Comparison of ENCODE assay signal across 17 cellular contexts in genomic region chr5:35920890-35921289, GRCh38. TPM values are rescaled to one million over a fixed set of nuclear protein-coding genes. Genes with fewer than 3 reads are reported as not detected.
DNase-seq lines count a peak whose midpoint lies in the region; ATAC-seq and TF ChIP-seq lines count a peak whose summit lies in the region.
"Had no signal": no experiment of that assay in that cellular context is flagged by ENCODE, and none has a peak within 500 bp of the region (broad histone marks: within the 10 kb centered on the region; RNA-seq: fewer than 3 reads in every experiment).

No MANE protein-coding gene starts in this region.

- CTCF ChIA-PET in activated naive CD4-positive, alpha-beta T cell treated with anti-CD3 and anti-CD28 coated beads for 36 hours (lab: Charles Lee), result interaction anchor here (0.6 to 8.1 kb wide), 6 partner anchors 16 to 270 kb away, joined by 3 to 109 read pairs (median 4); no protein-coding TSS in a partner anchor
- CTCF ChIA-PET in Panc1 (lab: Charles Lee), result no interaction called here

- H3K27ac ChIP-seq in Panc1 (ENCODE audit: low read length), result no peak overlapping the region
- no peak overlapping the region for H3K27ac ChIP-seq in smooth muscle cell (ENCODE audit: low read depth)
- H3K27ac ChIP-seq: Peyer's patch, tibial nerve had no signal

- peaks cover 22% of the 10 kb centered on the region for H3K9me3 Mint-ChIP-seq in activated naive CD4-positive, alpha-beta T cell treated with anti-CD3 and anti-CD28 coated beads for 36 hours

- H3K4me2 ChIP-seq in smooth muscle cell, result no peak overlapping the region

- no peak overlapping the region for H3K9ac ChIP-seq in smooth muscle cell (ENCODE audit: low read depth)

- in situ Hi-C loops in Panc1 (cut with HindIII; ENCODE audit: low pct_unique_long_range_greater_than_20kb, low sequenced_read_pairs), result no loop called here

- no peak overlapping the region for H3K4me3 ChIP-seq in Panc1 (ENCODE audit: low read depth in 2 of 2, low read length in 2 of 2)
- H3K4me3 ChIP-seq in fibroblast of pulmonary artery (replicated peaks; ENCODE audit: low read depth, low read length), result no peak overlapping the region
- no peak overlapping the region for H3K4me3 ChIP-seq in smooth muscle cell
- H3K4me3 ChIP-seq: dorsolateral prefrontal cortex, Peyer's patch, tibial nerve had no signal

- ATAC-seq in Panc1, result no peak
- ATAC-seq: activated T-cell treated with anti-CD3 and anti-CD28 coated beads, Interleukin-2, amount 50 U/mL, for 4 hours had no signal

- no TSS peak for BruUV-seq in Panc1 (replicated peaks; lab: Mats Ljungman, UMichigan)

- H3K4me1 Mint-ChIP-seq in activated naive CD4-positive, alpha-beta T cell treated with anti-CD3 and anti-CD28 coated beads for 36 hours (ENCODE audit: low read depth), result peaks cover 59% of the 10 kb centered on the region

- no peak overlapping the region for H2AFZ ChIP-seq in smooth muscle cell (ENCODE audit: low read depth)

- H4K20me1 ChIP-seq in smooth muscle cell (ENCODE audit: low read depth), result no peaks in the 10 kb centered on the region

- H3K27me3 ChIP-seq in Panc1 (ENCODE audit: control insufficient read depth, insufficient read depth, low read length) (peaks cover 4% of the 10 kb centered on the region; the same call in 1 of the 2 replicates), smooth muscle cell (ENCODE audit: low read depth) (no peaks in the 10 kb centered on the region)
- H3K27me3 ChIP-seq: Peyer's patch, tibial nerve had no signal

- H3K36me3 Mint-ChIP-seq in activated naive CD4-positive, alpha-beta T cell treated with anti-CD3 and anti-CD28 coated beads for 36 hours (ENCODE audit: low read depth), result peaks cover 11% of the 10 kb centered on the region

- H3K4me3 Mint-ChIP-seq in activated naive CD4-positive, alpha-beta T cell treated with anti-CD3 and anti-CD28 coated beads for 36 hours, result no peak overlapping the region
- H3K4me3 Mint-ChIP-seq: activated T-cell treated with anti-CD3 and anti-CD28 coated beads, Interleukin-2, amount 50 U/mL, for 4 hours had no signal

- peak; percentile 13 for DNase-seq in activated naive CD4-positive, alpha-beta T cell treated with anti-CD3 and anti-CD28 coated beads for 36 hours
- no peak for DNase-seq in activated naive CD4-positive, alpha-beta T cell (lab: John Stamatoyannopoulos, UW)
- DNase-seq in Panc1 (ENCODE audit: low read depth, low spot score) (no peak), fibroblast of pulmonary artery (ENCODE audit: low read depth) (peak; percentile 4), smooth muscle cell (lab: John Stamatoyannopoulos, UW; ENCODE audit: unreplicated experiment) (no peak), NCI-H2171 (lab: John Stamatoyannopoulos, UW) (no peak), NCI-H526 treated with DMSO at 0.1 percent for 48 hours (lab: John Stamatoyannopoulos, UW) (no peak)
- DNase-seq in activated CD4-positive, alpha-beta T cell treated with anti-CD3 and anti-CD28 coated beads, Interleukin-2, amount 50 U/mL, for 4 hours, result no peak
- DNase-seq: activated CD4-positive, alpha-beta T cell treated with anti-CD3 and anti-CD28 coated beads for 48 hours; activated T-cell treated with anti-CD3 and anti-CD28 coated beads, Interleukin-2, amount 50 U/mL, for 4 hours; midbrain; Peyer's patch; T-helper 2 cell had no signal

- no peaks in the 10 kb centered on the region for H3K27me3 Mint-ChIP-seq in activated naive CD4-positive, alpha-beta T cell treated with anti-CD3 and anti-CD28 coated beads for 36 hours (ENCODE audit: low read depth)

- H3F3A ChIP-seq in smooth muscle cell (ENCODE audit: low read depth), result no peaks in the 10 kb centered on the region

- 71% methylated on average over 11 of the region's 11 CpGs for WGBS in smooth muscle cell (ENCODE audit: low lambda C conversion rate)

- H3K4me1 ChIP-seq in Panc1 (ENCODE audit: control insufficient read depth, insufficient read depth, low read length) (no peaks in the 10 kb centered on the region), smooth muscle cell (ENCODE audit: low read depth) (no peaks in the 10 kb centered on the region)
- H3K4me1 ChIP-seq: Peyer's patch had no signal

- no peaks in the 10 kb centered on the region for H3K79me2 ChIP-seq in smooth muscle cell (ENCODE audit: low read depth)

- POLR2A ChIA-PET in Panc1 (lab: Charles Lee), result no interaction called here

- no peak overlapping the region for H3K27ac Mint-ChIP-seq in activated naive CD4-positive, alpha-beta T cell treated with anti-CD3 and anti-CD28 coated beads for 36 hours

- 0 out of 2 replicates have a peak, but pooled peaks have one; percentile 12 for TF ChIP-seq CTCF in Panc1 (IDR thresholded peaks at IDR 0.05)
- TF ChIP-seq CTCF in fibroblast of pulmonary artery (IDR thresholded peaks at IDR 0.05; ENCODE audit: low read length, missing control alignments), result peak; percentile 20
- peak; percentile 32 for TF ChIP-seq CTCF in smooth muscle cell (IDR thresholded peaks at IDR 0.05; ENCODE audit: borderline replicate concordance, insufficient read depth, poor library complexity, severe bottlenecking)

- H3K9me3 ChIP-seq in Panc1 (ENCODE audit: control insufficient read depth, insufficient read depth, low read depth, low read length) (no peaks in the 10 kb centered on the region), smooth muscle cell (replicated peaks; ENCODE audit: low read depth) (no peaks in the 10 kb centered on the region)
- H3K9me3 ChIP-seq: Peyer's patch, tibial nerve had no signal

- intact Hi-C loops in activated naive CD4-positive, alpha-beta T cell treated with anti-CD3 and anti-CD28 coated beads for 36 hours (cut with micrococcal nuclease), result no loop called here
- intact Hi-C loops in Panc1 (cut with micrococcal nuclease; ENCODE audit: unreplicated experiment), result loop anchor here (10.0 kb wide), 1 partner anchor 296 kb away; no protein-coding TSS in a partner anchor

- no peaks in the 10 kb centered on the region for H3K36me3 ChIP-seq in Panc1 (ENCODE audit: control insufficient read depth, insufficient read depth, low read length)
- no peaks in the 10 kb centered on the region for H3K36me3 ChIP-seq in smooth muscle cell (ENCODE audit: low read depth)
- H3K36me3 ChIP-seq: Peyer's patch, tibial nerve had no signal

RNA-seq across cellular contexts. Expression of gene CAPSL, which starts 17.5 kb away (rescaled TPM):
- total RNA-seq in activated naive CD4-positive, alpha-beta T cell treated with anti-CD3 and anti-CD28 coated beads for 36 hours, result 1 to 10 TPM; 1.8 TPM
- not detected for total RNA-seq in Panc1 (2021; ENCODE audit: unreplicated experiment)
- not detected for polyA plus RNA-seq in Panc1 (2012; ENCODE audit: insufficient read length)
- 0.13 and 0.31 TPM in 2 replicates for total RNA-seq in smooth muscle cell
- polyA plus RNA-seq in smooth muscle cell, result not detected in 2 replicates
- total RNA-seq: frontal cortex, Peyer's patch, posterior vena cava, tibial nerve had no signal

Comparison
In these comparisons a context has a peak if more than half of its experiments do, and no peak if none do; other contexts are left out.
1. DNase-seq: peak in activated naive CD4-positive, alpha-beta T cell treated with anti-CD3 and anti-CD28 coated beads for 36 hours (single experiment) and fibroblast of pulmonary artery (single experiment); none in activated naive CD4-positive, alpha-beta T cell (0 of 4), Panc1 (single experiment), smooth muscle cell (single experiment), activated CD4-positive, alpha-beta T cell treated with anti-CD3 and anti-CD28 coated beads, Interleukin-2, amount 50 U/mL, for 4 hours (0 of 2), NCI-H2171 (single experiment) and NCI-H526 treated with DMSO at 0.1 percent for 48 hours (single experiment).
2. Peak in every context shown above with its lines, with median percentiles within 50 percentile points of each other: CTCF ChIP-seq.